ENCODE assay signal across 9 cellular contexts in genomic region chr16:13866073-13866472, GRCh38. TPM values are rescaled to one million over a fixed set of nuclear protein-coding genes. Genes with fewer than 3 reads are reported as not detected.
DNase-seq lines count a peak whose midpoint lies in the region; ATAC-seq and TF ChIP-seq lines count a peak whose summit lies in the region.
"Had no signal": no experiment of that assay in that cellular context is flagged by ENCODE, and none has a peak within 500 bp of the region (broad histone marks: within the 10 kb centered on the region; RNA-seq: fewer than 3 reads in every experiment).

No MANE protein-coding gene starts in this region.

- H3K27me3 ChIP-seq in iPS DF 6.9 (ENCODE audit: control insufficient read depth, insufficient read depth, low read length), result no peaks in the 10 kb centered on the region
- H3K27me3 ChIP-seq: BLaER1 had no signal

- no peaks in the 10 kb centered on the region for H3K9me3 ChIP-seq in iPS DF 6.9 (ENCODE audit: control insufficient read depth, insufficient read depth, low read length)

- no CpG with 5 or more reads among the region's 8 CpGs for WGBS in iPS DF 6.9 (ENCODE audit: insufficient coverage, insufficient read length)

- ATAC-seq in GM18867 (IDR thresholded peaks at IDR 0.05; ENCODE audit: unreplicated experiment), result no peak

- TF ChIP-seq CTCF in astrocyte of the cerebellum (IDR thresholded peaks at IDR 0.05; ENCODE audit: low read depth, low read length, missing control alignments), result peak; percentile 86

- DNase-seq in NCI-H1436 (lab: John Stamatoyannopoulos, UW) (peak; percentile 41), NCI-H1436 treated with DMSO at 0.1 percent for 48 hours (lab: John Stamatoyannopoulos, UW) (no peak), HT1080 (ENCODE audit: low read depth) (peak; percentile 55), SHP77 treated with DMSO at 0.1 percent for 48 hours (lab: John Stamatoyannopoulos, UW) (peak; percentile 26), astrocyte of the cerebellum (ENCODE audit: low read depth) (peak; percentile 59), iPS DF 6.9 (ENCODE audit: low read depth, low spot score) (peak; percentile 55)
- DNase-seq in stimulated activated CD4-positive, alpha-beta T cell treated with anti-CD3 and anti-CD28 coated beads, Interleukin-15, amount 100 ng/mL, for 48 hours (ENCODE audit: low read depth in 2 of 2), result peak; percentile 24 to 41

- H3K36me3 ChIP-seq in iPS DF 6.9 (ENCODE audit: control insufficient read depth, insufficient read depth, low read length), result no peaks in the 10 kb centered on the region
- H3K36me3 ChIP-seq: BLaER1 had no signal

- in situ Hi-C loops in astrocyte of the cerebellum (cut with HindIII; ENCODE audit: low sequenced_read_pairs), result no loop called here

- H3K4me3 ChIP-seq in astrocyte of the cerebellum (ENCODE audit: low read depth, low read length) (no peak overlapping the region), iPS DF 6.9 (ENCODE audit: low read length) (no peak overlapping the region)
- H3K4me3 ChIP-seq: BLaER1 had no signal

- H3K4me1 ChIP-seq in iPS DF 6.9 (ENCODE audit: control insufficient read depth, insufficient read depth, low read length), result no peaks in the 10 kb centered on the region
- H3K4me1 ChIP-seq: BLaER1 had no signal

- no peak overlapping the region for H3K27ac ChIP-seq in iPS DF 6.9 (ENCODE audit: low read length)
- H3K27ac ChIP-seq: BLaER1 had no signal

RNA-seq across cellular contexts. Expression of gene ERCC4, which starts 53.9 kb away (rescaled TPM):
- 6.3 and 6.7 TPM in 2 replicates for total RNA-seq in HT1080 (2014; rRNA removed; shearing (Covaris generic))
- 3.8 and 5.1 TPM in 2 replicates for polyA plus RNA-seq in HT1080 (2015; cell fraction: cytosol; rRNA removed)
- polyA plus RNA-seq in HT1080 (2015; cell fraction: nucleus; rRNA removed), result 10.0 and 11.3 TPM in 2 replicates
